Comparison of ENCODE assay signal across 8 cellular contexts in the genomic region with DNA sequence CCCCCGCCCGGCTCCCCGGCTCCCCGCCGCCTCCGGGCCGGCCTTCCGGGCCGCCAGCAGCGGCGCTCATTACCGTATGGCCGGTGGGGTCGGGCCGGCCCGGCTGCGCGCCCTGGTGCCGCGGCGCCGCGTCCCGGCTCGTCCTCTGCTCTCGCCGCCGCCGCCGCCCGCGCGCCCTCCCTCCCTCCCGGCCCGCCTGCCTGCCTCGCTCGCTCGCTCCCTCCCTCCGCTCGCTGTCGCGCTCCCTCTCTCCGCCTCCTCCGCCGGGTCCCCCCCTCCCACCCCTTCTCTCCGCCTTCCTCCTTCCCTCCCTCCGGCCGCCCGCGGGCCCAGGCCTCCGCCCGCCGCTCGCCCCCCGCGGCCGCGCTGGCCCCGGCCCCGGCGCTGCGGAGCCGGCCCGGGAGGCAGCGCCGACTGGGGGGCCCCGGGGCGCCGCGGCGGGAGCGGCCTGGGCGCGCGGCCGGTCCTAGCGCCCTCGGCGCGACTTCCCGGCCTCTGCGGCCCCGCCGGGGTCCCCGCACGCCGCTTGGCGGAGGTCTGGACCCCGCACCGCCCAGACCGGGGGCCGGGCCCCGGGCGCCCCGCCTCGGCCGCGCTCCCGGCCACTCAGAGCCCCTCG. TPM values are rescaled to one million over a fixed set of nuclear protein-coding genes. Genes with fewer than 3 reads are reported as not detected.
A peak's percentile ranks its signal among the peaks of the same experiment; 100 is the strongest.
DNase-seq lines count a peak whose midpoint lies in the region; ATAC-seq, FAIRE-seq and TF ChIP-seq lines count a peak whose summit lies in the region.

A gene (minus strand): TSS at position 173 of the 619 bp plus-strand sequence. CDS start 27,941 bp downstream, outside the sequence.

- peaks cover 19% of the 10 kb centered on the region; the same call in 1 of the 2 replicates for H3K79me2 ChIP-seq in Loucy (ENCODE audit: insufficient read depth, low read length)

- no CpG with 5 or more reads among the region's 100 CpGs for WGBS in iPS DF 6.9 (ENCODE audit: insufficient coverage, insufficient read length)

- no peaks in the 10 kb centered on the region for H3F3A ChIP-seq in Loucy (ENCODE audit: low read depth)

- DNase-seq in GM06990 (ENCODE audit: extremely low read depth, insufficient read length) = peak; percentile 64
- peak; percentile 73 for DNase-seq in H54 (ENCODE audit: insufficient read length, low spot score)
- DNase-seq in T-helper 22 cell (ENCODE audit: low read depth) = peak; percentile 25
- DNase-seq in brain microvascular endothelial cell = peak; percentile 40
- no peak for DNase-seq in iPS DF 6.9 (ENCODE audit: low read depth, low spot score)
- peak; percentile 13 for DNase-seq in renal cortical epithelial cell (ENCODE audit: low read depth)

- peaks cover 8% of the 10 kb centered on the region for H4K20me1 ChIP-seq in Loucy (ENCODE audit: insufficient read depth, low read length, poor library complexity, severe bottlenecking)

- no peak within 1 kb of the TSS for H3K9ac ChIP-seq in Loucy (ENCODE audit: low read depth, low read length, poor library complexity, severe bottlenecking)

- H3K27me3 ChIP-seq in GM06990 (replicated peaks; ENCODE audit: control insufficient read depth, insufficient read depth, low read length) = no peaks in the 10 kb centered on the region
- no peaks in the 10 kb centered on the region for H3K27me3 ChIP-seq in Loucy (ENCODE audit: insufficient read depth, low read length, poor library complexity, severe bottlenecking)
- no peaks in the 10 kb centered on the region for H3K27me3 ChIP-seq in brain microvascular endothelial cell (replicated peaks)
- H3K27me3 ChIP-seq in iPS DF 6.9 (ENCODE audit: control insufficient read depth, insufficient read depth, low read length) = peaks cover 4% of the 10 kb centered on the region; the same call in 1 of the 2 replicates

- in situ Hi-C loops in brain microvascular endothelial cell (cut with HindIII; ENCODE audit: low pct_ligation_motif_present, low sequenced_read_pairs) = no loop called here

- TF ChIP-seq CTCF in GM06990 (IDR thresholded peaks at IDR 0.05; ENCODE audit: insufficient read depth, low read length, poor library complexity, severe bottlenecking) (no peak), Loucy (conservative IDR thresholded peaks at IDR 0.05; ENCODE audit: low read length) (no peak), brain microvascular endothelial cell (IDR thresholded peaks at IDR 0.05; ENCODE audit: low read depth, low read length, missing control alignments) (no peak)

- no peaks in the 10 kb centered on the region for H3K9me2 ChIP-seq in Loucy (replicated peaks; ENCODE audit: low read depth, low read length)

- no peaks in the 10 kb centered on the region for H3K9me3 ChIP-seq in Loucy (ENCODE audit: insufficient read depth, low read depth, low read length)
- no peaks in the 10 kb centered on the region for H3K9me3 ChIP-seq in iPS DF 6.9 (ENCODE audit: control insufficient read depth, insufficient read depth, low read length)

- FAIRE-seq in H54 (lab: Jason Lieb, UNC) = no peak

- no peaks in the 10 kb centered on the region; the same call in 1 of the 2 replicates for H3K36me3 ChIP-seq in GM06990 (ENCODE audit: control insufficient read depth, insufficient read depth, low read length)
- no peaks in the 10 kb centered on the region for H3K36me3 ChIP-seq in Loucy (ENCODE audit: insufficient read depth, low read length)
- no peaks in the 10 kb centered on the region for H3K36me3 ChIP-seq in brain microvascular endothelial cell (replicated peaks)
- H3K36me3 ChIP-seq in iPS DF 6.9 (ENCODE audit: control insufficient read depth, insufficient read depth, low read length) = no peaks in the 10 kb centered on the region

- H3K4me1 ChIP-seq in Loucy (ENCODE audit: insufficient read depth, low read length, poor library complexity, severe bottlenecking) (peaks cover 15% of the 10 kb centered on the region), iPS DF 6.9 (ENCODE audit: control insufficient read depth, insufficient read depth, low read length) (peaks cover 2% of the 10 kb centered on the region; the same call in 1 of the 2 replicates)

- H3K4me2 ChIP-seq in Loucy (ENCODE audit: low read depth, low read length, poor library complexity, severe bottlenecking) = peak within 1 kb of the TSS; percentile 61

- H2AFZ ChIP-seq in Loucy (ENCODE audit: low read length) = peak within 1 kb of the TSS; percentile 63; the same call in 1 of the 2 replicates

- no peak for ATAC-seq in HG03378 (IDR thresholded peaks at IDR 0.05; ENCODE audit: unreplicated experiment)

- H3K4me3 ChIP-seq in GM06990 (replicated peaks; ENCODE audit: low read depth, low read length) (peak within 1 kb of the TSS; percentile 68), Loucy (ENCODE audit: low read length, poor library complexity, severe bottlenecking) (peak within 1 kb of the TSS; percentile 72), brain microvascular endothelial cell (ENCODE audit: low read depth, low read length) (peak within 1 kb of the TSS; percentile 58), iPS DF 6.9 (ENCODE audit: low read length) (peak within 1 kb of the TSS; percentile 46; the same call in 1 of the 2 replicates)

- peak; percentile 36; the same call in 1 of the 2 replicates for TF ChIP-seq POLR2A in H54 (IDR thresholded peaks at IDR 0.05; ENCODE audit: low read depth, low read length)

- H3K27ac ChIP-seq in brain microvascular endothelial cell (no peak within 1 kb of the TSS), iPS DF 6.9 (ENCODE audit: low read length) (no peak within 1 kb of the TSS)

RNA-seq across cellular contexts. Expression of the gene that starts here (rescaled TPM):
- 9.9 and 29.5 TPM in 2 replicates for total RNA-seq in renal cortical epithelial cell
